In the genomic region with DNA sequence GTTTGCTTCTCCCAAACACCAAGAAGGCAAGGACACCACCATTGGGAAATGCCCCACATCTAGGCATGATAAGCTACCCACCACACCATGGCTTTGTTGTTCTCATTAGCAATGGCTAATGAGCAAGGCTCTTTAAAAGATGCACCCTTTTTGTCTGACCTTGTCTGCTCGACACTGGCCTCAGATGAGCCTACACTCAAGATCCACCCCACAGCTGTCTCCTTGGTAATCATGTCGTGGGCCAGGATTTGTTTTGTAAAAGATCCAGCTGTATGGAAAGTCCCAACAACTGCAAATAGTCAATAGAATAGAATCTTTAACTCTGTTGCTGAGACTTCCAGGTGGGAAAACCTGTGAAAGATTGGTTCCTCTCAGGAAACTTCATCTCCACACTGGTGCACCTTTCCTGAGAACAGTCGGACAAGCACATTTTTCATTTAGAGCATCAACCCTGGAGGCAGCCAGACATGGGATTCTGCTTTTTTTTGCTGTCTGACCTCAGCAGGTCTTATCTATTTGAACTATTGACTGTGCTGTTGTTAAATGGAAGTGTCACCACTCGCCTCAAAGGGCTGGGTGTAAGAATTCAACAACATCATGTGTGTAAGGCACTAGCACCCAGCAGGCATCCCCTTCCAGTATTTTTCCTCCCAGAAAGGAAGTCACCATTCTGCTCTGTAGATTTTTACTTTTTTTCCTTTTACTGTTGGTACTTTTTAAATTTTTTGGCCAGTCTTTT, we compare ENCODE assay signal across 15 cellular contexts.
"Had no signal": no experiment of that assay in that cellular context is flagged by ENCODE, and none has a peak within 500 bp of the region (broad histone marks: within the 10 kb centered on the region; RNA-seq: fewer than 3 reads in every experiment).

No MANE protein-coding gene starts in this region.

- DNase-seq: activated CD4-positive, alpha-beta memory T cell treated with anti-CD3 and anti-CD28 coated beads for 36 hours; activated CD4-positive, alpha-beta T cell treated with anti-CD3 and anti-CD28 coated beads for 48 hours; activated effector memory CD4-positive, alpha-beta T cell treated with anti-CD3 and anti-CD28 coated beads, Interleukin-2, amount 50 U/mL, for 16 hours; activated T-cell treated with anti-CD3 and anti-CD28 coated beads, Interleukin-2, amount 50 U/mL, for 72 hours; aorta; colonic mucosa; dorsolateral prefrontal cortex; effector memory CD8-positive, alpha-beta T cell; hippocampal formation; retina; stimulated activated CD4-positive, alpha-beta T cell treated with anti-CD3 and anti-CD28 coated beads, Interleukin-4, amount 100 ng/mL, for 24 hours; stimulated activated naive CD8-positive, alpha-beta T cell treated with anti-CD3 and anti-CD28 coated beads, Interleukin-15, Interleukin-2, amounts not matched to agents 100 U/mL and 50 U/mL, for 24 hours; substantia nigra had no signal

- H3K4me3 ChIP-seq: colonic mucosa, dorsolateral prefrontal cortex, tibial nerve had no signal

- H3K36me3 ChIP-seq: colonic mucosa, tibial nerve had no signal

- H3K4me1 ChIP-seq: colonic mucosa had no signal

- H3K9me3 ChIP-seq: colonic mucosa, tibial nerve had no signal

- H3K27me3 ChIP-seq: colonic mucosa, dorsolateral prefrontal cortex, tibial nerve had no signal

- FAIRE-seq: endothelial cell of umbilical vein had no signal

- H3K27ac ChIP-seq: colonic mucosa, dorsolateral prefrontal cortex had no signal
